1 cellular context compared by ENCODE assay signal in genomic region chr5:142922223-142922952, GRCh38.
TF ChIP-seq lines count a peak whose summit lies in the region.

No MANE protein-coding gene starts in this region.

TF ChIP-seq in HepG2, 621 proteins besides CTCF, POLR2A, EP300 and RAD21 (continued from another document and continues in another):
- TF ChIP-seq, protein P1, sequence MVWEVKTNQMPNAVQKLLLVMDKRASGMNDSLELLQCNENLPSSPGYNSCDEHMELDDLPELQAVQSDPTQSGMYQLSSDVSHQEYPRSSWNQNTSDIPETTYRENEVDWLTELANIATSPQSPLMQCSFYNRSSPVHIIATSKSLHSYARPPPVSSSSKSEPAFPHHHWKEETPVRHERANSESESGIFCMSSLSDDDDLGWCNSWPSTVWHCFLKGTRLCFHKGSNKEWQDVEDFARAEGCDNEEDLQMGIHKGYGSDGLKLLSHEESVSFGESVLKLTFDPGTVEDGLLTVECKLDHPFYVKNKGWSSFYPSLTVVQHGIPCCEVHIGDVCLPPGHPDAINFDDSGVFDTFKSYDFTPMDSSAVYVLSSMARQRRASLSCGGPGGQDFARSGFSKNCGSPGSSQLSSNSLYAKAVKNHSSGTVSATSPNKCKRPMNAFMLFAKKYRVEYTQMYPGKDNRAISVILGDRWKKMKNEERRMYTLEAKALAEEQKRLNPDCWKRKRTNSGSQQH (CRISPR knock-in tag; IDR thresholded peaks at IDR 0.05; ENCODE audit: low read depth): no peak
- TF ChIP-seq SRSF1 (optimal IDR thresholded peaks at IDR 0.05; ENCODE audit: low read depth, low read length): no peak
- TF ChIP-seq ZNF17 (CRISPR knock-in tag; IDR thresholded peaks at IDR 0.05): no peak
- TF ChIP-seq, protein P2, sequence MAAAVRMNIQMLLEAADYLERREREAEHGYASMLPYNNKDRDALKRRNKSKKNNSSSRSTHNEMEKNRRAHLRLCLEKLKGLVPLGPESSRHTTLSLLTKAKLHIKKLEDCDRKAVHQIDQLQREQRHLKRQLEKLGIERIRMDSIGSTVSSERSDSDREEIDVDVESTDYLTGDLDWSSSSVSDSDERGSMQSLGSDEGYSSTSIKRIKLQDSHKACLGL (CRISPR knock-in tag; IDR thresholded peaks at IDR 0.05): no peak
- peak; percentile 76 for TF ChIP-seq TBX2 (CRISPR knock-in tag; IDR thresholded peaks at IDR 0.05; ENCODE audit: borderline replicate concordance)
- TF ChIP-seq ZNF850 (CRISPR knock-in tag; conservative IDR thresholded peaks at IDR 0.05): no peak
- TF ChIP-seq ZSCAN22 (CRISPR knock-in tag; IDR thresholded peaks at IDR 0.05): no peak
- no peak for TF ChIP-seq NFYB (CRISPR knock-in tag; IDR thresholded peaks at IDR 0.05)
- 0 out of 2 replicates have a peak, but pooled peaks have one; percentile 29 for TF ChIP-seq ZNF605 (CRISPR knock-in tag; IDR thresholded peaks at IDR 0.05)
- no peak for TF ChIP-seq ZXDC (CRISPR knock-in tag; IDR thresholded peaks at IDR 0.05)
- peak; percentile 95 for TF ChIP-seq NFIC (IDR thresholded peaks at IDR 0.05; ENCODE audit: low read length)
- TF ChIP-seq ZNF598 (CRISPR knock-in tag; IDR thresholded peaks at IDR 0.05; ENCODE audit: borderline replicate concordance): no peak
- TF ChIP-seq HMGXB3 (CRISPR knock-in tag; IDR thresholded peaks at IDR 0.05; ENCODE audit: borderline replicate concordance): no peak
- no peak for TF ChIP-seq ZNF577 (CRISPR knock-in tag; IDR thresholded peaks at IDR 0.05; ENCODE audit: borderline replicate concordance, low read depth)
- TF ChIP-seq ZNF543 (CRISPR knock-in tag; IDR thresholded peaks at IDR 0.05): no peak
- TF ChIP-seq ZNF770 (CRISPR knock-in tag; IDR thresholded peaks at IDR 0.05): no peak
- peak; percentile 74 for TF ChIP-seq SAP130 (CRISPR knock-in tag; IDR thresholded peaks at IDR 0.05; ENCODE audit: low read depth)
- no peak for TF ChIP-seq ZSCAN25 (CRISPR knock-in tag; IDR thresholded peaks at IDR 0.05)
- no peak for TF ChIP-seq MYNN (CRISPR knock-in tag; IDR thresholded peaks at IDR 0.05; ENCODE audit: low read depth)
- no peak for TF ChIP-seq KDM4B (CRISPR knock-in tag; IDR thresholded peaks at IDR 0.05)
- no peak for TF ChIP-seq ZNF546 (CRISPR knock-in tag; conservative IDR thresholded peaks at IDR 0.05)
- no peak for TF ChIP-seq PAX8 (CRISPR knock-in tag; IDR thresholded peaks at IDR 0.05; ENCODE audit: borderline replicate concordance)
- TF ChIP-seq, protein P3, sequence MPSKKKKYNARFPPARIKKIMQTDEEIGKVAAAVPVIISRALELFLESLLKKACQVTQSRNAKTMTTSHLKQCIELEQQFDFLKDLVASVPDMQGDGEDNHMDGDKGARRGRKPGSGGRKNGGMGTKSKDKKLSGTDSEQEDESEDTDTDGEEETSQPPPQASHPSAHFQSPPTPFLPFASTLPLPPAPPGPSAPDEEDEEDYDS (CRISPR knock-in tag; IDR thresholded peaks at IDR 0.05): no peak
- TF ChIP-seq ZNF550 (CRISPR knock-in tag; IDR thresholded peaks at IDR 0.05; ENCODE audit: borderline replicate concordance): no peak
- peak; percentile 68 for TF ChIP-seq SOX5 (CRISPR knock-in tag; IDR thresholded peaks at IDR 0.05; ENCODE audit: borderline replicate concordance)
- no peak for TF ChIP-seq EED (CRISPR knock-in tag; IDR thresholded peaks at IDR 0.05)
- no peak for TF ChIP-seq ZNF280B (CRISPR knock-in tag; IDR thresholded peaks at IDR 0.05; ENCODE audit: borderline replicate concordance)
- peak; percentile 52; the same call in 1 of the 2 replicates for TF ChIP-seq ZBTB37 (CRISPR knock-in tag; IDR thresholded peaks at IDR 0.05)
- no peak for TF ChIP-seq SCMH1 (CRISPR knock-in tag; IDR thresholded peaks at IDR 0.05; ENCODE audit: borderline replicate concordance)
- peak; percentile 63 for TF ChIP-seq NR2F6 (IDR thresholded peaks at IDR 0.05)
- peak; percentile 44; the same call in 1 of the 2 replicates for TF ChIP-seq NR2F6 (CRISPR knock-in tag; IDR thresholded peaks at IDR 0.05)
- TF ChIP-seq NFKBIZ (CRISPR knock-in tag; IDR thresholded peaks at IDR 0.05): peak; percentile 69; the same call in 1 of the 2 replicates
- TF ChIP-seq PRMT3 (CRISPR knock-in tag; IDR thresholded peaks at IDR 0.05; ENCODE audit: borderline replicate concordance, low read depth): no peak
- TF ChIP-seq KAT7 (CRISPR knock-in tag; IDR thresholded peaks at IDR 0.05; ENCODE audit: borderline replicate concordance): no peak
- TF ChIP-seq SOX13 (IDR thresholded peaks at IDR 0.05): peak; percentile 71; the same call in 1 of the 2 replicates
- TF ChIP-seq SOX13 (CRISPR knock-in tag; conservative IDR thresholded peaks at IDR 0.05 in 1 of 2, IDR thresholded peaks at IDR 0.05 in 1 of 2): peak in 1 of 2 experiments; percentile 86; a peak in 2 of 4 replicates
- peak; percentile 21; the same call in 1 of the 2 replicates for TF ChIP-seq MXD4 (CRISPR knock-in tag; IDR thresholded peaks at IDR 0.05)
- TF ChIP-seq U2AF2 (IDR thresholded peaks at IDR 0.05; ENCODE audit: low read depth, low read length): no peak
- no peak for TF ChIP-seq ARNTL (CRISPR knock-in tag; IDR thresholded peaks at IDR 0.05)
- no peak for TF ChIP-seq EZH2 (conservative IDR thresholded peaks at IDR 0.05; ENCODE audit: low read depth, low read length)
- TF ChIP-seq, protein P4, sequence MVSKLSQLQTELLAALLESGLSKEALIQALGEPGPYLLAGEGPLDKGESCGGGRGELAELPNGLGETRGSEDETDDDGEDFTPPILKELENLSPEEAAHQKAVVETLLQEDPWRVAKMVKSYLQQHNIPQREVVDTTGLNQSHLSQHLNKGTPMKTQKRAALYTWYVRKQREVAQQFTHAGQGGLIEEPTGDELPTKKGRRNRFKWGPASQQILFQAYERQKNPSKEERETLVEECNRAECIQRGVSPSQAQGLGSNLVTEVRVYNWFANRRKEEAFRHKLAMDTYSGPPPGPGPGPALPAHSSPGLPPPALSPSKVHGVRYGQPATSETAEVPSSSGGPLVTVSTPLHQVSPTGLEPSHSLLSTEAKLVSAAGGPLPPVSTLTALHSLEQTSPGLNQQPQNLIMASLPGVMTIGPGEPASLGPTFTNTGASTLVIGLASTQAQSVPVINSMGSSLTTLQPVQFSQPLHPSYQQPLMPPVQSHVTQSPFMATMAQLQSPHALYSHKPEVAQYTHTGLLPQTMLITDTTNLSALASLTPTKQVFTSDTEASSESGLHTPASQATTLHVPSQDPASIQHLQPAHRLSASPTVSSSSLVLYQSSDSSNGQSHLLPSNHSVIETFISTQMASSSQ (IDR thresholded peaks at IDR 0.05; ENCODE audit: low read depth): peak; percentile 62; the same call in 1 of the 2 replicates
- TF ChIP-seq, protein P4 (CRISPR knock-in tag; IDR thresholded peaks at IDR 0.05; ENCODE audit: borderline replicate concordance): peak; percentile 78; the same call in 1 of the 2 replicates
- TF ChIP-seq ZFP37 (CRISPR knock-in tag; IDR thresholded peaks at IDR 0.05; ENCODE audit: borderline replicate concordance): no peak
